8 cellular contexts compared by ENCODE assay signal in genomic region chr7:43569424-43569823, GRCh38.
A peak's percentile ranks its signal among the peaks of the same experiment; 100 is the strongest.
DNase-seq lines count a peak whose midpoint lies in the region; ATAC-seq and TF ChIP-seq lines count a peak whose summit lies in the region.

No MANE protein-coding gene starts in this region.

- TF ChIP-seq CTCF in AG10803 (conservative IDR thresholded peaks at IDR 0.05; ENCODE audit: low read length) (no peak), cardiac fibroblast (IDR thresholded peaks at IDR 0.05; ENCODE audit: low read depth, low read length) (no peak)

- peak; percentile 69 for ATAC-seq in GM19452 (IDR thresholded peaks at IDR 0.05; ENCODE audit: unreplicated experiment)
- ATAC-seq in HG03354 (IDR thresholded peaks at IDR 0.05; ENCODE audit: poor library complexity, severe bottlenecking, unreplicated experiment), result peak; percentile 80

- DNase-seq in AG10803 (ENCODE audit: low read depth), result peak; percentile 71
- DNase-seq in cardiac fibroblast (ENCODE audit: low read depth in 2 of 2), result peak; percentile 37 to 86
- DNase-seq in GM03348 (ENCODE audit: low spot score), result no peak
- no peak for DNase-seq in activated naive CD4-positive, alpha-beta T cell treated with anti-CD3 and anti-CD28 coated beads, Interleukin-2, amount 50 U/mL, for 16 hours
- DNase-seq in GM19240 (ENCODE audit: insufficient read length, low spot score), result no peak
- DNase-seq in D341Med (ENCODE audit: low spot score), result no peak

- H3K4me3 ChIP-seq in AG10803 (ENCODE audit: low read length) (no peak overlapping the region), cardiac fibroblast (replicated peaks in 1 of 2; ENCODE audit: low read depth in 2 of 2, low read length in 2 of 2) (no peak overlapping the region)

Comparison
In these comparisons a context has a peak if more than half of its experiments do, and no peak if none do; other contexts are left out.
1. DNase-seq: peak in AG10803 (single experiment) and cardiac fibroblast (2 of 2); none in GM03348 (single experiment), activated naive CD4-positive, alpha-beta T cell treated with anti-CD3 and anti-CD28 coated beads, Interleukin-2, amount 50 U/mL, for 16 hours (single experiment), GM19240 (single experiment) and D341Med (single experiment).